ENCODE assay signal across 11 cellular contexts in genomic region chr16:79597775-79598174, GRCh38. TPM values are rescaled to one million over a fixed set of nuclear protein-coding genes. Genes with fewer than 3 reads are reported as not detected.
DNase-seq lines count a peak whose midpoint lies in the region; ATAC-seq and TF ChIP-seq lines count a peak whose summit lies in the region.
"Had no signal": no experiment of that assay in that cellular context is flagged by ENCODE, and none has a peak within 500 bp of the region (broad histone marks: within the 10 kb centered on the region; RNA-seq: fewer than 3 reads in every experiment).

No MANE protein-coding gene starts in this region.

- no peak overlapping the region for H2BK5ac ChIP-seq in H9 (ENCODE audit: insufficient read length, low read length)

- WGBS in H9 (ENCODE audit: extremely low coverage, insufficient read length, low lambda C conversion rate) = no CpG with 5 or more reads among the region's 3 CpGs

- H3K27me3 Mint-ChIP-seq in H9 (ENCODE audit: low read depth) (peaks cover 20% of the 10 kb centered on the region), glutamatergic neuron (ENCODE audit: unreplicated experiment) (peaks cover 10% of the 10 kb centered on the region)
- peaks cover 45% of the 10 kb centered on the region for H3K27me3 Mint-ChIP-seq in activated CD8-positive, alpha-beta T cell treated with anti-CD3 and anti-CD28 coated beads for 36 hours

- no peak overlapping the region for H2BK12ac ChIP-seq in H9 (ENCODE audit: insufficient read length, low read depth, low read length)

- H3K27ac ChIP-seq in H9 (ENCODE audit: insufficient read length, low read depth, low read length) (no peak overlapping the region), rectal smooth muscle tissue (ENCODE audit: low read depth, low read length) (no peak overlapping the region)
- H3K27ac ChIP-seq: GM23248 had no signal

- H4K20me1 ChIP-seq in H9 (ENCODE audit: control insufficient read depth, insufficient read depth, insufficient read length) = peaks cover 3% of the 10 kb centered on the region

- H2AFZ ChIP-seq in H9 (ENCODE audit: low read length) = no peak overlapping the region
- H2AFZ ChIP-seq: GM23248 had no signal

- intact Hi-C loops in activated CD8-positive, alpha-beta T cell treated with anti-CD3 and anti-CD28 coated beads for 36 hours (cut with micrococcal nuclease) = no loop called here
- intact Hi-C loops in mucosa of descending colon (cut with DNase I, micrococcal nuclease) = no loop called here

- TF ChIP-seq CTCF in H9 (conservative IDR thresholded peaks at IDR 0.05) (no peak), glutamatergic neuron (IDR thresholded peaks at IDR 0.05; ENCODE audit: partially characterized antibody, unreplicated experiment) (no peak), mucosa of descending colon (IDR thresholded peaks at IDR 0.05) (no peak)
- TF ChIP-seq CTCF in activated CD8-positive, alpha-beta T cell treated with anti-CD3 and anti-CD28 coated beads for 36 hours (IDR thresholded peaks at IDR 0.05) = no peak

- H3K4me1 Mint-ChIP-seq in H9 (peaks cover 37 to 48% of the 10 kb centered on the region in 2 experiments), glutamatergic neuron (ENCODE audit: low read depth, unreplicated experiment) (peaks cover 11% of the 10 kb centered on the region)
- peaks cover 27% of the 10 kb centered on the region for H3K4me1 Mint-ChIP-seq in activated CD8-positive, alpha-beta T cell treated with anti-CD3 and anti-CD28 coated beads for 36 hours (ENCODE audit: low read depth)

- H3K36me3 ChIP-seq in rectal smooth muscle tissue (ENCODE audit: control insufficient read depth, insufficient read depth, low read length) = no peaks in the 10 kb centered on the region
- H3K36me3 ChIP-seq in mucosa of descending colon (ENCODE audit: low read depth) = no peaks in the 10 kb centered on the region

- H3K56ac ChIP-seq in H9 (ENCODE audit: insufficient read length, low read depth, low read length) = no peak overlapping the region

- POLR2A ChIA-PET in activated CD8-positive, alpha-beta T cell treated with anti-CD3 and anti-CD28 coated beads for 36 hours (lab: Charles Lee) = no interaction called here

- no peaks in the 10 kb centered on the region for H3K79me2 ChIP-seq in H9 (ENCODE audit: insufficient read depth, low read length)

- peak overlapping the region; percentile 75 to 83 for H3K4me3 Mint-ChIP-seq in H9
- H3K4me3 Mint-ChIP-seq in activated CD8-positive, alpha-beta T cell treated with anti-CD3 and anti-CD28 coated beads for 36 hours = peak overlapping the region; percentile 75
- H3K4me3 Mint-ChIP-seq in glutamatergic neuron (ENCODE audit: unreplicated experiment) = peak overlapping the region; percentile 90

- H3K9ac ChIP-seq in H9 (ENCODE audit: extremely low read depth, insufficient read length, low read length) (no peak overlapping the region), rectal smooth muscle tissue (ENCODE audit: low read length) (no peak overlapping the region)
- H3K9ac ChIP-seq: GM23248 had no signal

- H3K4me1 ChIP-seq in H9 (ENCODE audit: insufficient read depth, low read length) (no peaks in the 10 kb centered on the region), rectal smooth muscle tissue (ENCODE audit: control insufficient read depth, insufficient read depth, low read length) (peaks cover 3% of the 10 kb centered on the region), mucosa of descending colon (ENCODE audit: low read depth) (peaks cover 8% of the 10 kb centered on the region)

- peak overlapping the region; percentile 76 for H3K4me3 ChIP-seq in rectal smooth muscle tissue (ENCODE audit: low read length)
- no peak overlapping the region for H3K4me3 ChIP-seq in mucosa of descending colon
- H3K4me3 ChIP-seq: GM23248 had no signal

- no peak for ATAC-seq in activated CD8-positive, alpha-beta T cell treated with anti-CD3 and anti-CD28 coated beads for 36 hours
- ATAC-seq in GM21825 (IDR thresholded peaks at IDR 0.05; ENCODE audit: unreplicated experiment) (no peak), mucosa of descending colon (no peak)

- peaks cover 20% of the 10 kb centered on the region for H3K23me2 ChIP-seq in H9 (ENCODE audit: insufficient read length, low read depth, low read length, poor library complexity, severe bottlenecking)

- H3K18ac ChIP-seq in H9 (ENCODE audit: insufficient read length, low read depth, low read length) = no peak overlapping the region

- H3K27ac Mint-ChIP-seq in H9 = no peak overlapping the region
- H3K27ac Mint-ChIP-seq in activated CD8-positive, alpha-beta T cell treated with anti-CD3 and anti-CD28 coated beads for 36 hours = peak overlapping the region; percentile 67
- H3K27ac Mint-ChIP-seq in glutamatergic neuron (ENCODE audit: unreplicated experiment) = peak overlapping the region; percentile 70

- H4K91ac ChIP-seq in H9 (ENCODE audit: insufficient read length, low read depth, low read length) = no peak overlapping the region

- H2BK120ac ChIP-seq in H9 (ENCODE audit: low read depth, low read length, poor library complexity, severe bottlenecking) = no peak overlapping the region

- H3K9me3 ChIP-seq in H9 (ENCODE audit: control insufficient read depth, low read depth, low read length) (no peaks in the 10 kb centered on the region), mucosa of descending colon (no peaks in the 10 kb centered on the region)

- H3K79me1 ChIP-seq in H9 (ENCODE audit: insufficient read depth, low read depth, low read length, poor library complexity, severe bottlenecking) = no peaks in the 10 kb centered on the region

- DNase-seq in H9 = no peak
- DNase-seq in activated CD8-positive, alpha-beta T cell treated with anti-CD3 and anti-CD28 coated beads for 36 hours = no peak
- DNase-seq in glutamatergic neuron = no peak
- DNase-seq in stimulated activated naive CD4-positive, alpha-beta T cell treated with Interleukin-2 at 50 U/mL for 16 hours (lab: John Stamatoyannopoulos, UW) = no peak
- DNase-seq in NCI-H1092 treated with DMSO at 0.1 percent for 48 hours (lab: John Stamatoyannopoulos, UW) = no peak
- DNase-seq in mucosa of descending colon = no peak
- DNase-seq: GF-D8, GM23248, NCI-H1048 had no signal

- H3K4ac ChIP-seq in H9 (ENCODE audit: low read depth, low read length) = no peak overlapping the region

- no peak overlapping the region for H4K8ac ChIP-seq in H9 (replicated peaks; ENCODE audit: insufficient read length, low read depth, low read length)

- H3K36me3 Mint-ChIP-seq in H9 (ENCODE audit: insufficient read depth in 1 of 3, low read depth in 3 of 3) (no peaks in the 10 kb centered on the region; a peak in 2 of 7 replicates), glutamatergic neuron (ENCODE audit: unreplicated experiment) (no peaks in the 10 kb centered on the region)
- peaks cover 3% of the 10 kb centered on the region for H3K36me3 Mint-ChIP-seq in activated CD8-positive, alpha-beta T cell treated with anti-CD3 and anti-CD28 coated beads for 36 hours (ENCODE audit: low read depth)

- no peak overlapping the region for H3K14ac ChIP-seq in H9 (ENCODE audit: insufficient read depth, low read length)

- H4K5ac ChIP-seq in H9 (ENCODE audit: insufficient read length, low read depth, low read length) = no peak overlapping the region

- H3K4me2 ChIP-seq in H9 (ENCODE audit: insufficient read depth, insufficient read length, low read length) = peak overlapping the region; percentile 40

- H2BK20ac ChIP-seq in H9 (ENCODE audit: low read depth, low read length, poor library complexity, severe bottlenecking) = no peak overlapping the region

- H3T11ph ChIP-seq in H9 (ENCODE audit: low read length) = no peak overlapping the region

- CTCF ChIA-PET in activated CD8-positive, alpha-beta T cell treated with anti-CD3 and anti-CD28 coated beads for 36 hours (lab: Charles Lee) = no interaction called here

- H3K23ac ChIP-seq in H9 (ENCODE audit: insufficient read length, low read depth, low read length) = no peak overlapping the region

- no peak overlapping the region for H2AK5ac ChIP-seq in H9 (ENCODE audit: insufficient read length, low read length)

- H3K27me3 ChIP-seq in H9 (ENCODE audit: insufficient read depth, low read length) (no peaks in the 10 kb centered on the region; the same call in 1 of the 2 replicates), rectal smooth muscle tissue (ENCODE audit: control insufficient read depth, insufficient read depth, low read length) (peaks cover 3% of the 10 kb centered on the region)

- H3K9me3 Mint-ChIP-seq in H9 (no peaks in the 10 kb centered on the region), glutamatergic neuron (ENCODE audit: unreplicated experiment) (peaks cover 12% of the 10 kb centered on the region)
- H3K9me3 Mint-ChIP-seq in activated CD8-positive, alpha-beta T cell treated with anti-CD3 and anti-CD28 coated beads for 36 hours = no peaks in the 10 kb centered on the region

- H2BK15ac ChIP-seq in H9 (ENCODE audit: low read depth, low read length) = no peak overlapping the region

RNA-seq across cellular contexts. Expression of gene MAF, which starts 2.8 kb away (rescaled TPM):
- total RNA-seq in H9 (2021) (4.9 and 5.1 TPM in 2 replicates), glutamatergic neuron (ENCODE audit: unreplicated experiment) (5.0 TPM), mucosa of descending colon (10 to 100 TPM; 17.7 to 48.1 (median 25.1) TPM)
- 10 to 100 TPM; 17.4 to 18.6 TPM for total RNA-seq in activated CD8-positive, alpha-beta T cell treated with anti-CD3 and anti-CD28 coated beads for 36 hours

Comparison
In these comparisons a context has a peak if more than half of its experiments do, and no peak if none do; other contexts are left out.
1. H3K27ac Mint-ChIP-seq: peak in activated CD8-positive, alpha-beta T cell treated with anti-CD3 and anti-CD28 coated beads for 36 hours (single experiment) and glutamatergic neuron (single experiment); none in H9 (0 of 3).
2. Peak in every context shown above with its lines, with median percentiles within 50 percentile points of each other: H3K4me3 Mint-ChIP-seq.